20 cellular contexts compared by ENCODE assay signal in genomic region chr12:106378788-106379187, GRCh38. TPM values are rescaled to one million over a fixed set of nuclear protein-coding genes. Genes with fewer than 3 reads are reported as not detected.
DNase-seq lines count a peak whose midpoint lies in the region; ATAC-seq, FAIRE-seq and TF ChIP-seq lines count a peak whose summit lies in the region.
"Had no signal": no experiment of that assay in that cellular context is flagged by ENCODE, and none has a peak within 500 bp of the region (broad histone marks: within the 10 kb centered on the region; RNA-seq: fewer than 3 reads in every experiment).

No MANE protein-coding gene starts in this region.

- H3K9ac ChIP-seq in Loucy (ENCODE audit: low read depth, low read length, poor library complexity, severe bottlenecking) (no peak overlapping the region), endothelial cell of umbilical vein (replicated peaks; ENCODE audit: extremely low read depth, insufficient read depth, low read length) (no peak overlapping the region)
- H3K9ac ChIP-seq: KMS-11 had no signal

- no TSS peak for BruUV-seq in endothelial cell of umbilical vein (replicated peaks; lab: Mats Ljungman, UMichigan)

- H3K4me1 ChIP-seq in Loucy (ENCODE audit: insufficient read depth, low read length, poor library complexity, severe bottlenecking) (peaks cover 13% of the 10 kb centered on the region), endothelial cell of umbilical vein (ENCODE audit: control insufficient read depth, extremely low read depth, insufficient read depth, low read length) (no peaks in the 10 kb centered on the region)

- peak; percentile 48 for FAIRE-seq in endothelial cell of umbilical vein (lab: Jason Lieb, UNC)
- FAIRE-seq: D721Med, RCC 7860 had no signal

- no peak for TF ChIP-seq POLR2A in endothelial cell of umbilical vein (IDR thresholded peaks at IDR 0.05; ENCODE audit: low read depth, low read length)

- peaks cover 51% of the 10 kb centered on the region; the same call in 1 of the 2 replicates for H3K36me3 ChIP-seq in Loucy (ENCODE audit: insufficient read depth, low read length)
- H3K36me3 ChIP-seq in endothelial cell of umbilical vein (ENCODE audit: control insufficient read depth in 2 of 2, extremely low read depth in 1 of 2, insufficient read depth in 2 of 2, low read length in 2 of 2) = peaks cover 0 to 2% of the 10 kb centered on the region in 2 experiments

- H3K79me2 ChIP-seq in Loucy (ENCODE audit: insufficient read depth, low read length) (no peaks in the 10 kb centered on the region), endothelial cell of umbilical vein (ENCODE audit: control insufficient read depth, insufficient read depth, low read length) (no peaks in the 10 kb centered on the region)

- H2AFZ ChIP-seq in Loucy (ENCODE audit: low read length) = no peak overlapping the region
- no peak overlapping the region for H2AFZ ChIP-seq in endothelial cell of umbilical vein (ENCODE audit: low read depth, low read length)
- H2AFZ ChIP-seq: GM23338 had no signal

- H3K27me3 ChIP-seq in Loucy (ENCODE audit: insufficient read depth, low read length, poor library complexity, severe bottlenecking) (no peaks in the 10 kb centered on the region), endothelial cell of umbilical vein (ENCODE audit: control insufficient read depth in 2 of 2, insufficient read depth in 2 of 2, low read length in 2 of 2) (no peaks in the 10 kb centered on the region)
- H3K27me3 ChIP-seq: MG63 had no signal

- H4K20me1 ChIP-seq in Loucy (ENCODE audit: insufficient read depth, low read length, poor library complexity, severe bottlenecking) = no peaks in the 10 kb centered on the region
- H4K20me1 ChIP-seq in endothelial cell of umbilical vein (replicated peaks; ENCODE audit: control insufficient read depth, extremely low read depth, insufficient read depth, low read length) = no peaks in the 10 kb centered on the region

- H3K4me1 Mint-ChIP-seq in activated CD8-positive, alpha-beta memory T cell treated with anti-CD3 and anti-CD28 coated beads, Interleukin-2, amount 10 ng/mL, durations not matched to agents 7 days and 5 days = peaks cover 20% of the 10 kb centered on the region
- peaks cover 22% of the 10 kb centered on the region for H3K4me1 Mint-ChIP-seq in activated CD8-positive, alpha-beta T cell treated with anti-CD3 and anti-CD28 coated beads, Interleukin-2, amount 10 ng/mL, durations not matched to agents 7 days and 5 days (ENCODE audit: low read depth)
- H3K4me1 Mint-ChIP-seq in mesothelial cell of epicardium = no peaks in the 10 kb centered on the region
- H3K4me1 Mint-ChIP-seq: GM23338 had no signal

- DNase-seq in activated CD8-positive, alpha-beta memory T cell treated with anti-CD3 and anti-CD28 coated beads, Interleukin-2, amount 10 ng/mL, durations not matched to agents 7 days and 5 days = no peak
- no peak for DNase-seq in activated CD8-positive, alpha-beta memory T cell treated with anti-CD3 and anti-CD28 coated beads, Interleukin-2, amount 50 U/mL, for 4 hours
- DNase-seq in activated CD8-positive, alpha-beta T cell treated with anti-CD3 and anti-CD28 coated beads, Interleukin-2, amount 10 ng/mL, durations not matched to agents 7 days and 5 days = no peak
- DNase-seq in endothelial cell of umbilical vein (ENCODE audit: low read depth, low spot score) (no peak), OCI-M2 (lab: John Stamatoyannopoulos, UW; ENCODE audit: unreplicated experiment) (no peak), mesothelial cell of epicardium (ENCODE audit: low spot score in 2 of 2, unreplicated experiment in 2 of 2) (no peak)
- DNase-seq: CD8-positive, alpha-beta memory T cell; DMS79; MG63; NCI-H1092 treated with DMSO at 0.1 percent for 48 hours; NCI-H2081 treated with DMSO at 0.1 percent for 48 hours; NCI-H510A treated with DMSO at 0.1 percent for 48 hours; Right ventricle myocardium superior had no signal

- H3K9me2 ChIP-seq in Loucy (replicated peaks; ENCODE audit: low read depth, low read length) = no peaks in the 10 kb centered on the region

- no peak overlapping the region for H3K4me3 Mint-ChIP-seq in activated CD8-positive, alpha-beta memory T cell treated with anti-CD3 and anti-CD28 coated beads, Interleukin-2, amount 10 ng/mL, durations not matched to agents 7 days and 5 days
- no peak overlapping the region for H3K4me3 Mint-ChIP-seq in activated CD8-positive, alpha-beta T cell treated with anti-CD3 and anti-CD28 coated beads, Interleukin-2, amount 10 ng/mL, durations not matched to agents 7 days and 5 days
- H3K4me3 Mint-ChIP-seq in mesothelial cell of epicardium = no peak overlapping the region
- H3K4me3 Mint-ChIP-seq: GM23338 had no signal

- H3K4me2 ChIP-seq in Loucy (ENCODE audit: low read depth, low read length, poor library complexity, severe bottlenecking) = peak overlapping the region; percentile 24
- no peak overlapping the region for H3K4me2 ChIP-seq in endothelial cell of umbilical vein (ENCODE audit: insufficient read depth, low read length)
- H3K4me2 ChIP-seq: GM23338, KMS-11 had no signal

- CTCF ChIA-PET in activated CD8-positive, alpha-beta memory T cell treated with anti-CD3 and anti-CD28 coated beads, Interleukin-2, amount 10 ng/mL, durations not matched to agents 7 days and 5 days (lab: Charles Lee) = interaction anchor here (1.0 to 1.9 kb wide), 4 partner anchors 12 to 530 kb away, joined by 3 to 5 read pairs (median 4); partner anchors contain the start of gene POLR3B
- CTCF ChIA-PET in activated CD8-positive, alpha-beta T cell treated with anti-CD3 and anti-CD28 coated beads, Interleukin-2, amount 10 ng/mL, durations not matched to agents 7 days and 5 days (lab: Charles Lee) = interaction anchor here (0.8 to 4.6 kb wide), 5 partner anchors 12 to 541 kb away, joined by 3 to 36 read pairs (median 5); partner anchors contain the start of gene POLR3B
- CTCF ChIA-PET in endothelial cell of umbilical vein (lab: Charles Lee) = interaction anchor here (0.8 to 4.0 kb wide), 6 partner anchors 9 to 541 kb away, joined by 3 to 21 read pairs (median 6); partner anchors contain the start of gene POLR3B

- no peak for ATAC-seq in activated CD8-positive, alpha-beta memory T cell treated with anti-CD3 and anti-CD28 coated beads, Interleukin-2, amount 10 ng/mL, durations not matched to agents 7 days and 5 days
- ATAC-seq in activated CD8-positive, alpha-beta T cell treated with anti-CD3 and anti-CD28 coated beads, Interleukin-2, amount 10 ng/mL, durations not matched to agents 7 days and 5 days = peak; percentile 49
- ATAC-seq in GM21717 (IDR thresholded peaks at IDR 0.05; ENCODE audit: unreplicated experiment) = no peak
- ATAC-seq: GM23338, HCT116 had no signal

- H3K9me3 Mint-ChIP-seq in activated CD8-positive, alpha-beta memory T cell treated with anti-CD3 and anti-CD28 coated beads, Interleukin-2, amount 10 ng/mL, durations not matched to agents 7 days and 5 days (ENCODE audit: low read depth) = peaks cover 5% of the 10 kb centered on the region
- H3K9me3 Mint-ChIP-seq in activated CD8-positive, alpha-beta T cell treated with anti-CD3 and anti-CD28 coated beads, Interleukin-2, amount 10 ng/mL, durations not matched to agents 7 days and 5 days (ENCODE audit: insufficient read depth) = peaks cover 4% of the 10 kb centered on the region
- H3K9me3 Mint-ChIP-seq in mesothelial cell of epicardium = peaks cover 24% of the 10 kb centered on the region
- H3K9me3 Mint-ChIP-seq: GM23338 had no signal

- dilution Hi-C loops in endothelial cell of umbilical vein (cut with MboI; ENCODE audit: extremely low pct_ligation_motif_present, low sequenced_read_pairs) = no loop called here

- H3K27me3 Mint-ChIP-seq in activated CD8-positive, alpha-beta memory T cell treated with anti-CD3 and anti-CD28 coated beads, Interleukin-2, amount 10 ng/mL, durations not matched to agents 7 days and 5 days = no peaks in the 10 kb centered on the region
- no peaks in the 10 kb centered on the region for H3K27me3 Mint-ChIP-seq in activated CD8-positive, alpha-beta T cell treated with anti-CD3 and anti-CD28 coated beads, Interleukin-2, amount 10 ng/mL, durations not matched to agents 7 days and 5 days (ENCODE audit: low read depth)
- no peaks in the 10 kb centered on the region for H3K27me3 Mint-ChIP-seq in mesothelial cell of epicardium (ENCODE audit: low read depth)
- H3K27me3 Mint-ChIP-seq: CD8-positive, alpha-beta memory T cell had no signal

- intact Hi-C loops in endothelial cell of umbilical vein (cut with micrococcal nuclease) = no loop called here

- no peak overlapping the region for H3K4me3 ChIP-seq in Loucy (ENCODE audit: low read length, poor library complexity, severe bottlenecking)
- H3K4me3 ChIP-seq in endothelial cell of umbilical vein (replicated peaks in 1 of 3; ENCODE audit: insufficient read depth in 1 of 3, low read depth in 1 of 3, low read length in 3 of 3) = no peak overlapping the region
- H3K4me3 ChIP-seq: GM23338, MG63 had no signal

- H3F3A ChIP-seq in Loucy (ENCODE audit: low read depth) = 0 out of 2 replicates have a peak, but pooled peaks cover 3% of the 10 kb centered on the region

- peak overlapping the region; percentile 41 for H3K27ac Mint-ChIP-seq in activated CD8-positive, alpha-beta memory T cell treated with anti-CD3 and anti-CD28 coated beads, Interleukin-2, amount 10 ng/mL, durations not matched to agents 7 days and 5 days
- H3K27ac Mint-ChIP-seq in activated CD8-positive, alpha-beta T cell treated with anti-CD3 and anti-CD28 coated beads, Interleukin-2, amount 10 ng/mL, durations not matched to agents 7 days and 5 days = peak overlapping the region; percentile 40
- H3K27ac Mint-ChIP-seq in mesothelial cell of epicardium = no peak overlapping the region
- H3K27ac Mint-ChIP-seq: GM23338 had no signal

- H3K27ac ChIP-seq in endothelial cell of umbilical vein (ENCODE audit: insufficient read depth, low read depth, low read length) = no peak overlapping the region
- H3K27ac ChIP-seq: KMS-11 had no signal

- POLR2A ChIA-PET in activated CD8-positive, alpha-beta T cell treated with anti-CD3 and anti-CD28 coated beads, Interleukin-2, amount 10 ng/mL, durations not matched to agents 7 days and 5 days (lab: Charles Lee) = interaction anchor here (0.6 kb wide), 1 partner anchor 1018 kb away, joined by 3 read pairs; no protein-coding TSS in a partner anchor
- POLR2A ChIA-PET in endothelial cell of umbilical vein (lab: Charles Lee) = no interaction called here

- H3K36me3 Mint-ChIP-seq in activated CD8-positive, alpha-beta memory T cell treated with anti-CD3 and anti-CD28 coated beads, Interleukin-2, amount 10 ng/mL, durations not matched to agents 7 days and 5 days = peaks cover 57% of the 10 kb centered on the region
- H3K36me3 Mint-ChIP-seq in activated CD8-positive, alpha-beta T cell treated with anti-CD3 and anti-CD28 coated beads, Interleukin-2, amount 10 ng/mL, durations not matched to agents 7 days and 5 days (ENCODE audit: low read depth) = peaks cover 60% of the 10 kb centered on the region
- peaks cover 54% of the 10 kb centered on the region for H3K36me3 Mint-ChIP-seq in mesothelial cell of epicardium

- no peak for TF ChIP-seq CTCF in Loucy (conservative IDR thresholded peaks at IDR 0.05; ENCODE audit: low read length)
- no peak for TF ChIP-seq CTCF in endothelial cell of umbilical vein (IDR thresholded peaks at IDR 0.05; ENCODE audit: extremely low read depth in 1 of 2, insufficient read depth in 1 of 2, low read depth in 1 of 2, low read length in 2 of 2)
- no peak for TF ChIP-seq CTCF in mesothelial cell of epicardium (IDR thresholded peaks at IDR 0.05; ENCODE audit: unreplicated experiment)

- H3K9me3 ChIP-seq in Loucy (ENCODE audit: insufficient read depth, low read depth, low read length) = peaks cover 5% of the 10 kb centered on the region; the same call in 1 of the 2 replicates
- no peaks in the 10 kb centered on the region for H3K9me3 ChIP-seq in endothelial cell of umbilical vein (replicated peaks; ENCODE audit: control insufficient read depth, insufficient read depth, low read length)
- H3K9me3 ChIP-seq: MG63 had no signal

- no peaks in the 10 kb centered on the region for H3K9me1 ChIP-seq in endothelial cell of umbilical vein (replicated peaks; ENCODE audit: control insufficient read depth, extremely low read depth, insufficient read depth, low read length)

RNA-seq across cellular contexts. Expression of gene POLR3B, which starts 21.2 kb away (rescaled TPM):
- 1 to 10 TPM; 3.7 to 6.3 TPM for total RNA-seq in activated CD8-positive, alpha-beta memory T cell treated with anti-CD3 and anti-CD28 coated beads, Interleukin-2, amount 10 ng/mL, durations not matched to agents 7 days and 5 days
- 1 to 10 TPM; 5.4 to 6.6 TPM for total RNA-seq in activated CD8-positive, alpha-beta T cell treated with anti-CD3 and anti-CD28 coated beads, Interleukin-2, amount 10 ng/mL, durations not matched to agents 7 days and 5 days
- total RNA-seq in endothelial cell of umbilical vein (10.1 and 12.3 TPM in 2 replicates), mesothelial cell of epicardium (10.9 to 14.2 TPM (median 11.0 TPM) in 3 replicates)
- polyA plus RNA-seq in endothelial cell of umbilical vein = 3.8 and 6.0 TPM in 2 replicates
- polyA plus RNA-seq in endothelial cell of umbilical vein (2011; cell fraction: cytosol; rRNA removed) = 5.3 and 5.9 TPM in 2 replicates
- polyA plus RNA-seq in endothelial cell of umbilical vein (2011; cell fraction: nucleus; rRNA removed) = 9.0 and 10.0 TPM in 2 replicates
- 7.3 and 9.3 TPM in 2 replicates for polyA plus RNA-seq in endothelial cell of umbilical vein (2012)
- 13.1 and 13.2 TPM in 2 replicates for polyA minus RNA-seq in endothelial cell of umbilical vein
- 12.7 TPM for polyA minus RNA-seq in endothelial cell of umbilical vein (2011; cell fraction: cytosol; rRNA and poly(A)+ RNA removed)
- 12.4 and 18.7 TPM in 2 replicates for polyA minus RNA-seq in endothelial cell of umbilical vein (2011; cell fraction: nucleus; rRNA and poly(A)+ RNA removed)
